In genomic region chr3:45597581-45597980, GRCh38 we compare ENCODE assay signal across 10 cellular contexts. TPM values are rescaled to one million over a fixed set of nuclear protein-coding genes. Genes with fewer than 3 reads are reported as not detected.
DNase-seq lines count a peak whose midpoint lies in the region; ATAC-seq and TF ChIP-seq lines count a peak whose summit lies in the region.
"Had no signal": no experiment of that assay in that cellular context is flagged by ENCODE, and none has a peak within 500 bp of the region (broad histone marks: within the 10 kb centered on the region; RNA-seq: fewer than 3 reads in every experiment).

No MANE protein-coding gene starts in this region.

- H3K4me3 ChIP-seq in endodermal cell (ENCODE audit: low read length) (peak overlapping the region; percentile 83), skeletal muscle cell (ENCODE audit: low read depth, low read length) (peak overlapping the region; percentile 65)

- no peaks in the 10 kb centered on the region for H3K27me3 Mint-ChIP-seq in endodermal cell (ENCODE audit: insufficient read depth)

- no peak overlapping the region for H3K27ac Mint-ChIP-seq in endodermal cell

- H3K9ac ChIP-seq in endodermal cell (ENCODE audit: extremely low read depth, low read length, poor library complexity, severe bottlenecking): no peak overlapping the region

- H3K4me3 Mint-ChIP-seq in endodermal cell: no peak overlapping the region

- ATAC-seq in HG02678 (IDR thresholded peaks at IDR 0.05; ENCODE audit: unreplicated experiment) (no peak), HG02623 (IDR thresholded peaks at IDR 0.05; ENCODE audit: unreplicated experiment) (no peak), HG03457 (IDR thresholded peaks at IDR 0.05; ENCODE audit: unreplicated experiment) (no peak)

- H3K9me3 ChIP-seq in endodermal cell (ENCODE audit: control insufficient read depth, low read length): no peaks in the 10 kb centered on the region

- no peak overlapping the region for H3K27ac ChIP-seq in endodermal cell (ENCODE audit: low read depth, low read length)

- peaks cover 1% of the 10 kb centered on the region for H3K9me3 Mint-ChIP-seq in endodermal cell

- H3K36me3 ChIP-seq in endodermal cell (ENCODE audit: control insufficient read depth, insufficient read depth, low read length): peaks cover 9% of the 10 kb centered on the region

- H3K27me3 ChIP-seq in endodermal cell (ENCODE audit: control insufficient read depth, insufficient read depth, low read length, poor library complexity, severe bottlenecking): no peaks in the 10 kb centered on the region

- TF ChIP-seq CTCF in GM10266 (IDR thresholded peaks at IDR 0.05; ENCODE audit: control insufficient read depth, insufficient read depth, low read depth, missing control alignments) (no peak), endodermal cell (conservative IDR thresholded peaks at IDR 0.05) (no peak)

- peaks cover 7% of the 10 kb centered on the region for H3K4me1 ChIP-seq in endodermal cell (ENCODE audit: control insufficient read depth, insufficient read depth, low read length)

- 87 to 92% methylated on average over 2 to 6 of the region's 6 CpGs for WGBS in endodermal cell (ENCODE audit: insufficient coverage in 1 of 2, insufficient read length in 1 of 2), 2 experiments

- H3K36me3 Mint-ChIP-seq in endodermal cell (ENCODE audit: low read depth): peaks cover 25% of the 10 kb centered on the region

- DNase-seq in GM10266 (ENCODE audit: extremely low spot score) (peak; percentile 13), RPMI8226 (peak; percentile 41), endodermal cell (no peak), skeletal muscle cell (ENCODE audit: low read depth) (no peak), GOT3 (lab: John Stamatoyannopoulos, UW) (no peak)
- DNase-seq: activated gamma-delta T cell treated with Interleukin-2 at 50 U/mL for 16 hours, NCI-H82 had no signal

- peaks cover 27% of the 10 kb centered on the region for H3K4me1 Mint-ChIP-seq in endodermal cell

RNA-seq across cellular contexts. Expression of gene LIMD1, which starts 3.0 kb away (rescaled TPM):
- 10 to 100 TPM; 30.9 to 33.4 TPM for total RNA-seq in endodermal cell
- 16.5 TPM for polyA plus RNA-seq in endodermal cell (2013, experiment 1 of 2)
- 12.0 TPM for polyA plus RNA-seq in endodermal cell (2013, experiment 2 of 2)

Comparison
In these comparisons a context has a peak if more than half of its experiments do, and no peak if none do; other contexts are left out.
1. DNase-seq: peak in GM10266 (single experiment) and RPMI8226 (single experiment); none in endodermal cell (single experiment), skeletal muscle cell (single experiment) and GOT3 (single experiment).